In genomic region chr3:63588897-63589296, GRCh38 we compare ENCODE assay signal across 17 cellular contexts.
"Had no signal": no experiment of that assay in that cellular context is flagged by ENCODE, and none has a peak within 500 bp of the region (broad histone marks: within the 10 kb centered on the region; RNA-seq: fewer than 3 reads in every experiment).

No MANE protein-coding gene starts in this region.

- H3K27me3 Mint-ChIP-seq: activated CD4-positive, alpha-beta memory T cell treated with anti-CD3 and anti-CD28 coated beads, Interleukin-2, amount 10 ng/mL, durations not matched to agents 7 days and 5 days had no signal

- H3K36me3 ChIP-seq: ascending aorta, heart right ventricle, left ventricle myocardium inferior, prostate gland had no signal

- H3K4me3 Mint-ChIP-seq: activated CD4-positive, alpha-beta memory T cell treated with anti-CD3 and anti-CD28 coated beads, Interleukin-2, amount 10 ng/mL, durations not matched to agents 7 days and 5 days; activated T-helper 1 cell treated with anti-CD3 and anti-CD28 coated beads, Interleukin-12 subunit alpha, Interleukin-12 subunit beta, Interleukin-2, Interleukin-4 antibody, amounts not matched to agents 30 ng/mL and 10 ng/mL and 1 ng/mL, durations not matched to agents 14 hours and 24 hours and 36 hours; memory B cell; nephron; T-helper 2 cell treated with Interferon-gamma antibody and Interleukin-4, amounts not matched to agents 5 μg/mL and 100 μg/mL, for 36 hours had no signal

- H3K27ac ChIP-seq: ascending aorta, dorsolateral prefrontal cortex, heart right ventricle, left ventricle myocardium inferior, prostate gland had no signal

- H3K36me3 Mint-ChIP-seq: memory B cell had no signal

- H3K9me3 ChIP-seq: ascending aorta, prostate gland had no signal

- H3K27me3 ChIP-seq: ascending aorta, dorsolateral prefrontal cortex, heart right ventricle had no signal

- H3K4me3 ChIP-seq: ascending aorta, dorsolateral prefrontal cortex, heart right ventricle, left ventricle myocardium inferior, prostate gland had no signal

- H3K4me1 Mint-ChIP-seq: activated CD4-positive, alpha-beta memory T cell treated with anti-CD3 and anti-CD28 coated beads, Interleukin-2, amount 10 ng/mL, durations not matched to agents 7 days and 5 days; memory B cell had no signal

- ATAC-seq: heart right ventricle, sciatic nerve had no signal

- DNase-seq: activated CD4-positive, alpha-beta memory T cell treated with anti-CD3 and anti-CD28 coated beads, Interleukin-2, amount 10 ng/mL, durations not matched to agents 7 days and 5 days; activated CD4-positive, alpha-beta T cell treated with anti-CD3 and anti-CD28 coated beads for 1 hour; activated CD8-positive, alpha-beta memory T cell treated with anti-CD3 and anti-CD28 coated beads, Interleukin-2, amount 50 U/mL, for 4 hours; activated naive CD4-positive, alpha-beta T cell; dorsolateral prefrontal cortex; foreskin melanocyte; heart right ventricle; left ventricle myocardium inferior; stimulated activated CD4-positive, alpha-beta T cell treated with anti-CD3 and anti-CD28 coated beads, Interleukin-2, amount 100 ng/mL, for 24 hours; stimulated activated naive CD4-positive, alpha-beta T cell treated with Interleukin-2 at 50 U/mL for 16 hours had no signal

- H3K27ac Mint-ChIP-seq: activated CD4-positive, alpha-beta memory T cell treated with anti-CD3 and anti-CD28 coated beads, Interleukin-2, amount 10 ng/mL, durations not matched to agents 7 days and 5 days; activated T-helper 1 cell treated with anti-CD3 and anti-CD28 coated beads, Interleukin-12 subunit alpha, Interleukin-12 subunit beta, Interleukin-2, Interleukin-4 antibody, amounts not matched to agents 30 ng/mL and 10 ng/mL and 1 ng/mL, durations not matched to agents 14 hours and 24 hours and 36 hours; memory B cell; nephron; T-helper 2 cell treated with Interferon-gamma antibody and Interleukin-4, amounts not matched to agents 5 μg/mL and 100 μg/mL, for 36 hours had no signal
